ENCODE assay signal across 8 cellular contexts in genomic region chr2:85754313-85755095, GRCh38.
A peak's percentile ranks its signal among the peaks of the same experiment; 100 is the strongest.
DNase-seq lines count a peak whose midpoint lies in the region; ATAC-seq and TF ChIP-seq lines count a peak whose summit lies in the region.

No MANE protein-coding gene starts in this region.

- H3K4me1 ChIP-seq in BLaER1 = peaks cover 28% of the 10 kb centered on the region
- peaks cover 19% of the 10 kb centered on the region for H3K4me1 ChIP-seq in neuron (ENCODE audit: insufficient read depth, low read length)

- peak; percentile 21 to 52 for DNase-seq in activated CD4-positive, alpha-beta T cell treated with anti-CD3 and anti-CD28 coated beads, Interleukin-2, amount 50 U/mL, for 48 hours
- DNase-seq in fibroblast of pulmonary artery (ENCODE audit: low read depth) (peak; percentile 44), NCI-H2107 treated with DMSO at 0.1 percent for 48 hours (lab: John Stamatoyannopoulos, UW; ENCODE audit: unreplicated experiment) (no peak), HK-2 (ENCODE audit: unreplicated experiment) (no peak)

- TF ChIP-seq CTCF in fibroblast of pulmonary artery (IDR thresholded peaks at IDR 0.05; ENCODE audit: low read length, missing control alignments) = no peak

- no peak overlapping the region for H3K27ac ChIP-seq in BLaER1

- H2AFZ ChIP-seq in neuron (ENCODE audit: low read depth, low read length) = peak overlapping the region; percentile 63

- peaks cover 81% of the 10 kb centered on the region for H3K27me3 ChIP-seq in BLaER1
- peaks cover 13% of the 10 kb centered on the region for H3K27me3 ChIP-seq in neuron (ENCODE audit: insufficient read depth, low read length)

- no peaks in the 10 kb centered on the region for H3K9me3 ChIP-seq in BLaER1
- H3K9me3 ChIP-seq in neuron (ENCODE audit: low read length) = no peaks in the 10 kb centered on the region

- H3K36me3 ChIP-seq in BLaER1 = no peaks in the 10 kb centered on the region
- H3K36me3 ChIP-seq in neuron (ENCODE audit: insufficient read depth, low read length) = no peaks in the 10 kb centered on the region

- TF ChIP-seq EP300 in Ishikawa (IDR thresholded peaks at IDR 0.05; ENCODE audit: borderline replicate concordance) = no peak

- peak overlapping the region; percentile 32 for H3K9ac ChIP-seq in BLaER1

- H3K4me3 ChIP-seq in BLaER1 (peak overlapping the region; percentile 73), fibroblast of pulmonary artery (replicated peaks; ENCODE audit: low read depth, low read length) (peak overlapping the region; percentile 99), neuron (ENCODE audit: low read length) (peak overlapping the region; percentile 60)

- peak overlapping the region; percentile 100 for H3K4me2 ChIP-seq in BLaER1

- peaks cover 65% of the 10 kb centered on the region for H4K20me1 ChIP-seq in BLaER1

- TF ChIP-seq RAD21 in Ishikawa (IDR thresholded peaks at IDR 0.05; ENCODE audit: low read depth) = no peak

- ATAC-seq in GM21526 (IDR thresholded peaks at IDR 0.05; ENCODE audit: low FRiP score, unreplicated experiment) = no peak

TF ChIP-seq in Ishikawa, 13 proteins besides CTCF, POLR2A, EP300 and RAD21:
- TF ChIP-seq TCF12 (IDR thresholded peaks at IDR 0.05; ENCODE audit: low read depth) (no peak), MAX (IDR thresholded peaks at IDR 0.05) (peak; percentile 43; the same call in 1 of the 2 replicates)
TF ChIP-seq in Ishikawa: peak in this region for 1.

Comparison
In these comparisons a context has a peak if more than half of its experiments do, and no peak if none do; other contexts are left out.
1. DNase-seq: peak in activated CD4-positive, alpha-beta T cell treated with anti-CD3 and anti-CD28 coated beads, Interleukin-2, amount 50 U/mL, for 48 hours (2 of 2) and fibroblast of pulmonary artery (single experiment); none in NCI-H2107 treated with DMSO at 0.1 percent for 48 hours (single experiment) and HK-2 (single experiment).
2. Peak in every context shown above with its lines, with median percentiles within 50 percentile points of each other: H3K4me3 ChIP-seq.